In genomic region chr17:64024215-64024654, GRCh38 we compare ENCODE assay signal across 1 cellular context.
TF ChIP-seq lines count a peak whose summit lies in the region.

No MANE protein-coding gene starts in this region.

TF ChIP-seq in K562, 482 proteins besides CTCF, POLR2A, EP300 and RAD21 (continued from another document and continues in another):
- TF ChIP-seq, protein P1, sequence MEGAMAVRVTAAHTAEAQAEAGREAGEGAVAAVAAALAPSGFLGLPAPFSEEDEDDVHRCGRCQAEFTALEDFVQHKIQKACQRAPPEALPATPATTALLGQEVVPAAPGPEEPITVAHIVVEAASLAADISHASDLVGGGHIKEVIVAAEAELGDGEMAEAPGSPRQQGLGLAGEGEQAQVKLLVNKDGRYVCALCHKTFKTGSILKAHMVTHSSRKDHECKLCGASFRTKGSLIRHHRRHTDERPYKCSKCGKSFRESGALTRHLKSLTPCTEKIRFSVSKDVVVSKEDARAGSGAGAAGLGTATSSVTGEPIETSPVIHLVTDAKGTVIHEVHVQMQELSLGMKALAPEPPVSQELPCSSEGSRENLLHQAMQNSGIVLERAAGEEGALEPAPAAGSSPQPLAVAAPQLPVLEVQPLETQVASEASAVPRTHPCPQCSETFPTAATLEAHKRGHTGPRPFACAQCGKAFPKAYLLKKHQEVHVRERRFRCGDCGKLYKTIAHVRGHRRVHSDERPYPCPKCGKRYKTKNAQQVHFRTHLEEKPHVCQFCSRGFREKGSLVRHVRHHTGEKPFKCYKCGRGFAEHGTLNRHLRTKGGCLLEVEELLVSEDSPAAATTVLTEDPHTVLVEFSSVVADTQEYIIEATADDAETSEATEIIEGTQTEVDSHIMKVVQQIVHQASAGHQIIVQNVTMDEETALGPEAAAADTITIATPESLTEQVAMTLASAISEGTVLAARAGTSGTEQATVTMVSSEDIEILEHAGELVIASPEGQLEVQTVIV (CRISPR knock-in tag; IDR thresholded peaks at IDR 0.05; ENCODE audit: borderline replicate concordance): no peak
- TF ChIP-seq POLR2AphosphoS5 (IDR thresholded peaks at IDR 0.05; ENCODE audit: control insufficient read depth, insufficient read depth, low read depth, low read length): 0 out of 2 replicates have a peak, but pooled peaks have one; percentile 59
- TF ChIP-seq GATAD2B (IDR thresholded peaks at IDR 0.05; ENCODE audit: borderline replicate concordance): peak; percentile 71; the same call in 1 of the 2 replicates
- TF ChIP-seq FOXM1 (IDR thresholded peaks at IDR 0.05; ENCODE audit: low read depth): peak; percentile 59; the same call in 1 of the 2 replicates
- TF ChIP-seq FOXM1 (CRISPR knock-in tag; IDR thresholded peaks at IDR 0.05; ENCODE audit: low read depth): no peak
- peak in 1 of 2 experiments; percentile 79; a peak in 2 of 4 replicates for TF ChIP-seq TBL1XR1 (IDR thresholded peaks at IDR 0.05; ENCODE audit: low read length in 2 of 2)
- TF ChIP-seq SMAD1 (IDR thresholded peaks at IDR 0.05; ENCODE audit: low read depth, low read length, partially characterized antibody): peak; percentile 33
- TF ChIP-seq SMARCA4 (IDR thresholded peaks at IDR 0.05): peak; percentile 96
- TF ChIP-seq ZNF766 (CRISPR knock-in tag; conservative IDR thresholded peaks at IDR 0.05): peak; percentile 91
- peak; percentile 64; the same call in 1 of the 2 replicates for TF ChIP-seq ZNF584 (CRISPR knock-in tag; IDR thresholded peaks at IDR 0.05; ENCODE audit: low read depth)
- peak; percentile 9 for TF ChIP-seq PHF20 (IDR thresholded peaks at IDR 0.05; ENCODE audit: partially characterized antibody)
- TF ChIP-seq, protein P2, sequence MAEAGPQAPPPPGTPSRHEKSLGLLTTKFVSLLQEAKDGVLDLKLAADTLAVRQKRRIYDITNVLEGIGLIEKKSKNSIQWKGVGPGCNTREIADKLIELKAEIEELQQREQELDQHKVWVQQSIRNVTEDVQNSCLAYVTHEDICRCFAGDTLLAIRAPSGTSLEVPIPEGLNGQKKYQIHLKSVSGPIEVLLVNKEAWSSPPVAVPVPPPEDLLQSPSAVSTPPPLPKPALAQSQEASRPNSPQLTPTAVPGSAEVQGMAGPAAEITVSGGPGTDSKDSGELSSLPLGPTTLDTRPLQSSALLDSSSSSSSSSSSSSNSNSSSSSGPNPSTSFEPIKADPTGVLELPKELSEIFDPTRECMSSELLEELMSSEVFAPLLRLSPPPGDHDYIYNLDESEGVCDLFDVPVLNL (CRISPR knock-in tag; IDR thresholded peaks at IDR 0.05; ENCODE audit: low read depth): no peak
- peak; percentile 69; the same call in 1 of the 2 replicates for TF ChIP-seq CC2D1A (IDR thresholded peaks at IDR 0.05)
- TF ChIP-seq MBD2 (IDR thresholded peaks at IDR 0.05; ENCODE audit: borderline replicate concordance, low read depth): peak; percentile 66; the same call in 1 of the 2 replicates
- TF ChIP-seq RBM15 (IDR thresholded peaks at IDR 0.05; ENCODE audit: insufficient read depth, low read length): no peak
- TF ChIP-seq TAL1 (IDR thresholded peaks at IDR 0.05): peak; percentile 89
- TF ChIP-seq, protein P3, sequence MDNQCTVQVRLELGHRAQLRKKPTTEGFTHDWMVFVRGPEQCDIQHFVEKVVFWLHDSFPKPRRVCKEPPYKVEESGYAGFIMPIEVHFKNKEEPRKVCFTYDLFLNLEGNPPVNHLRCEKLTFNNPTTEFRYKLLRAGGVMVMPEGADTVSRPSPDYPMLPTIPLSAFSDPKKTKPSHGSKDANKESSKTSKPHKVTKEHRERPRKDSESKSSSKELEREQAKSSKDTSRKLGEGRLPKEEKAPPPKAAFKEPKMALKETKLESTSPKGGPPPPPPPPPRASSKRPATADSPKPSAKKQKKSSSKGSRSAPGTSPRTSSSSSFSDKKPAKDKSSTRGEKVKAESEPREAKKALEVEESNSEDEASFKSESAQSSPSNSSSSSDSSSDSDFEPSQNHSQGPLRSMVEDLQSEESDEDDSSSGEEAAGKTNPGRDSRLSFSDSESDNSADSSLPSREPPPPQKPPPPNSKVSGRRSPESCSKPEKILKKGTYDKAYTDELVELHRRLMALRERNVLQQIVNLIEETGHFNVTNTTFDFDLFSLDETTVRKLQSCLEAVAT (IDR thresholded peaks at IDR 0.05): 0 out of 4 replicates have a peak, but pooled peaks of 1 of the 2 experiments have one; percentile 56
- 0 out of 2 replicates have a peak, but pooled peaks have one; percentile 80 for TF ChIP-seq AFF4 (CRISPR knock-in tag; IDR thresholded peaks at IDR 0.05)
- no peak for TF ChIP-seq RBM39 (optimal IDR thresholded peaks at IDR 0.05; ENCODE audit: low read depth, low read length)
- peak in 1 of 2 experiments; percentile 56; a peak in 1 of 4 replicates for TF ChIP-seq ARNT (IDR thresholded peaks at IDR 0.05)
- TF ChIP-seq NFRKB (IDR thresholded peaks at IDR 0.05; ENCODE audit: low read depth): peak; percentile 25; the same call in 1 of the 2 replicates
- peak; percentile 50; the same call in 1 of the 2 replicates for TF ChIP-seq EP400 (IDR thresholded peaks at IDR 0.05)
- TF ChIP-seq ZNF263 (CRISPR knock-in tag; IDR thresholded peaks at IDR 0.05; ENCODE audit: borderline replicate concordance): peak; percentile 57; the same call in 1 of the 2 replicates
- TF ChIP-seq ZNF3 (CRISPR knock-in tag; IDR thresholded peaks at IDR 0.05): no peak
- TF ChIP-seq C11orf30 (IDR thresholded peaks at IDR 0.05; ENCODE audit: low read depth): peak; percentile 88
- TF ChIP-seq STAT5A (IDR thresholded peaks at IDR 0.05; ENCODE audit: borderline replicate concordance, low read length): peak; percentile 72; the same call in 1 of the 2 replicates
- 0 out of 2 replicates have a peak, but pooled peaks have one; percentile 53 for TF ChIP-seq NCOA1 (IDR thresholded peaks at IDR 0.05; ENCODE audit: low read depth)
- TF ChIP-seq, protein P4, sequence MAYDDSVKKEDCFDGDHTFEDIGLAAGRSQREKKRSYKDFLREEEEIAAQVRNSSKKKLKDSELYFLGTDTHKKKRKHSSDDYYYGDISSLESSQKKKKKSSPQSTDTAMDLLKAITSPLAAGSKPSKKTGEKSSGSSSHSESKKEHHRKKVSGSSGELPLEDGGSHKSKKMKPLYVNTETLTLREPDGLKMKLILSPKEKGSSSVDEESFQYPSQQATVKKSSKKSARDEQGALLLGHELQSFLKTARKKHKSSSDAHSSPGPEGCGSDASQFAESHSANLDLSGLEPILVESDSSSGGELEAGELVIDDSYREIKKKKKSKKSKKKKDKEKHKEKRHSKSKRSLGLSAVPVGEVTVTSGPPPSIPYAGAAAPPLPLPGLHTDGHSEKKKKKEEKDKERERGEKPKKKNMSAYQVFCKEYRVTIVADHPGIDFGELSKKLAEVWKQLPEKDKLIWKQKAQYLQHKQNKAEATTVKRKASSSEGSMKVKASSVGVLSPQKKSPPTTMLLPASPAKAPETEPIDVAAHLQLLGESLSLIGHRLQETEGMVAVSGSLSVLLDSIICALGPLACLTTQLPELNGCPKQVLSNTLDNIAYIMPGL (CRISPR knock-in tag; IDR thresholded peaks at IDR 0.05): no peak
- peak; percentile 94 for TF ChIP-seq ZNF175 (CRISPR knock-in tag; IDR thresholded peaks at IDR 0.05; ENCODE audit: low read depth)
- TF ChIP-seq BRF1 (IDR thresholded peaks at IDR 0.05; ENCODE audit: borderline replicate concordance, extremely low read depth, insufficient read length): no peak
- no peak for TF ChIP-seq MECOM (CRISPR knock-in tag; IDR thresholded peaks at IDR 0.05)
- peak; percentile 56; the same call in 1 of the 2 replicates for TF ChIP-seq KLF16 (IDR thresholded peaks at IDR 0.05)
- TF ChIP-seq HEY1 (CRISPR knock-in tag; IDR thresholded peaks at IDR 0.05; ENCODE audit: borderline replicate concordance): no peak
- peak; percentile 83 for TF ChIP-seq BACH1 (tag; IDR thresholded peaks at IDR 0.05)
- TF ChIP-seq MCM3 (IDR thresholded peaks at IDR 0.05): no peak
- peak; percentile 98 for TF ChIP-seq ARID1B (IDR thresholded peaks at IDR 0.05)
- TF ChIP-seq SMARCC2 (IDR thresholded peaks at IDR 0.05; ENCODE audit: low read depth): peak; percentile 90
- TF ChIP-seq, protein P5, sequence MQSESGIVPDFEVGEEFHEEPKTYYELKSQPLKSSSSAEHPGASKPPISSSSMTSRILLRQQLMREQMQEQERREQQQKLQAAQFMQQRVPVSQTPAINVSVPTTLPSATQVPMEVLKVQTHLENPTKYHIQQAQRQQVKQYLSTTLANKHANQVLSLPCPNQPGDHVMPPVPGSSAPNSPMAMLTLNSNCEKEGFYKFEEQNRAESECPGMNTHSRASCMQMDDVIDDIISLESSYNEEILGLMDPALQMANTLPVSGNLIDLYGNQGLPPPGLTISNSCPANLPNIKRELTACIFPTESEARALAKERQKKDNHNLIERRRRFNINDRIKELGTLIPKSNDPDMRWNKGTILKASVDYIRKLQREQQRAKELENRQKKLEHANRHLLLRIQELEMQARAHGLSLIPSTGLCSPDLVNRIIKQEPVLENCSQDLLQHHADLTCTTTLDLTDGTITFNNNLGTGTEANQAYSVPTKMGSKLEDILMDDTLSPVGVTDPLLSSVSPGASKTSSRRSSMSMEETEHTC (IDR thresholded peaks at IDR 0.05): no peak
- TF ChIP-seq SMARCE1 (IDR thresholded peaks at IDR 0.05): peak; percentile 96
- TF ChIP-seq CBX3 (IDR thresholded peaks at IDR 0.05; ENCODE audit: borderline replicate concordance in 1 of 2, low read length in 2 of 2): 0 out of 3 replicates have a peak, but pooled peaks of 1 of the 2 experiments have one; percentile 16
- TF ChIP-seq, protein P6, sequence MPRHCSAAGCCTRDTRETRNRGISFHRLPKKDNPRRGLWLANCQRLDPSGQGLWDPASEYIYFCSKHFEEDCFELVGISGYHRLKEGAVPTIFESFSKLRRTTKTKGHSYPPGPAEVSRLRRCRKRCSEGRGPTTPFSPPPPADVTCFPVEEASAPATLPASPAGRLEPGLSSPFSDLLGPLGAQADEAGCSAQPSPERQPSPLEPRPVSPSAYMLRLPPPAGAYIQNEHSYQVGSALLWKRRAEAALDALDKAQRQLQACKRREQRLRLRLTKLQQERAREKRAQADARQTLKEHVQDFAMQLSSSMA (CRISPR knock-in tag; IDR thresholded peaks at IDR 0.05): no peak
- TF ChIP-seq, protein P7, sequence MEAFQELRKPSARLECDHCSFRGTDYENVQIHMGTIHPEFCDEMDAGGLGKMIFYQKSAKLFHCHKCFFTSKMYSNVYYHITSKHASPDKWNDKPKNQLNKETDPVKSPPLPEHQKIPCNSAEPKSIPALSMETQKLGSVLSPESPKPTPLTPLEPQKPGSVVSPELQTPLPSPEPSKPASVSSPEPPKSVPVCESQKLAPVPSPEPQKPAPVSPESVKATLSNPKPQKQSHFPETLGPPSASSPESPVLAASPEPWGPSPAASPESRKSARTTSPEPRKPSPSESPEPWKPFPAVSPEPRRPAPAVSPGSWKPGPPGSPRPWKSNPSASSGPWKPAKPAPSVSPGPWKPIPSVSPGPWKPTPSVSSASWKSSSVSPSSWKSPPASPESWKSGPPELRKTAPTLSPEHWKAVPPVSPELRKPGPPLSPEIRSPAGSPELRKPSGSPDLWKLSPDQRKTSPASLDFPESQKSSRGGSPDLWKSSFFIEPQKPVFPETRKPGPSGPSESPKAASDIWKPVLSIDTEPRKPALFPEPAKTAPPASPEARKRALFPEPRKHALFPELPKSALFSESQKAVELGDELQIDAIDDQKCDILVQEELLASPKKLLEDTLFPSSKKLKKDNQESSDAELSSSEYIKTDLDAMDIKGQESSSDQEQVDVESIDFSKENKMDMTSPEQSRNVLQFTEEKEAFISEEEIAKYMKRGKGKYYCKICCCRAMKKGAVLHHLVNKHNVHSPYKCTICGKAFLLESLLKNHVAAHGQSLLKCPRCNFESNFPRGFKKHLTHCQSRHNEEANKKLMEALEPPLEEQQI (IDR thresholded peaks at IDR 0.05): peak; percentile 79
- TF ChIP-seq ZNF644 (tag; IDR thresholded peaks at IDR 0.05; ENCODE audit: low read depth): peak; percentile 56; the same call in 1 of the 2 replicates
- peak; percentile 84 for TF ChIP-seq CBFA2T2 (conservative IDR thresholded peaks at IDR 0.05)
- peak; percentile 97 for TF ChIP-seq JUND (IDR thresholded peaks at IDR 0.05; ENCODE audit: borderline replicate concordance, low read depth, low read length)
- TF ChIP-seq JUND (tag; IDR thresholded peaks at IDR 0.05; ENCODE audit: borderline replicate concordance, low read depth, low read length): peak; percentile 99
- TF ChIP-seq SLC30A9 (CRISPR knock-in tag; IDR thresholded peaks at IDR 0.05): no peak
- TF ChIP-seq, protein P8, sequence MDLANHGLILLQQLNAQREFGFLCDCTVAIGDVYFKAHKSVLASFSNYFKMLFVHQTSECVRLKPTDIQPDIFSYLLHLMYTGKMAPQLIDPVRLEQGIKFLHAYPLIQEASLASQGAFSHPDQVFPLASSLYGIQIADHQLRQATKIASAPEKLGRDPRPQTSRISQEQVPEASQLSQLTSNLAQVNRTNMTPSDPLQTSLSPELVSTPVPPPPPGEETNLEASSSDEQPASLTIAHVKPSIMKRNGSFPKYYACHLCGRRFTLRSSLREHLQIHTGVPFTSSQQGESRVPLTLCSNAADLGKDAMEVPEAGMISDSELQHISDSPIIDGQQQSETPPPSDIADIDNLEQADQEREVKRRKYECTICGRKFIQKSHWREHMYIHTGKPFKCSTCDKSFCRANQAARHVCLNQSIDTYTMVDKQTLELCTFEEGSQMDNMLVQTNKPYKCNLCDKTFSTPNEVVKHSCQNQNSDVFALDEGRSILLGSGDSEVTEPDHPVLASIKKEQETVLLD (IDR thresholded peaks at IDR 0.05): peak; percentile 69; the same call in 1 of the 2 replicates
- TF ChIP-seq SOX6 (IDR thresholded peaks at IDR 0.05): peak; percentile 100
- no peak for TF ChIP-seq ZNF444 (CRISPR knock-in tag; IDR thresholded peaks at IDR 0.05)
